In the genomic region with DNA sequence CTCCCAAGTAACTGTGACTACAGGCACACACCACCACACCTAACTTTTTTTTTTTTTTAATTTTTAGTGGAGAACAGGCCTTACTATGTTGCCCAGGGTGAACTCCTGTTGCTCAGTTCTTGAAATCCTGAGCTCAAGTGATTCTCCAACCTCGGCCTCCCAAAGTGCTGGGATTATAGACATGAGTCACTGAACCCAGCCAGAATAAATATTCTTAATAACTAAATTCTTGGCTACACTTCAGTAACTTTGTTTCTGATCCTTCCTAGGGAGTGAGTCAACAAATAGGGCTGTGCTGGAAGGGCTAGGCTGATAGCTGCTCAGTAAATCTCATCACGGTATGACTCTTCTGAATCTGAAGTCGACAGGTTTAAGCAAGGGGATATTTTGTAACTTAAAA, we compare ENCODE assay signal across 14 cellular contexts. TPM values are rescaled to one million over a fixed set of nuclear protein-coding genes. Genes with fewer than 3 reads are reported as not detected.
DNase-seq lines count a peak whose midpoint lies in the region; ATAC-seq and TF ChIP-seq lines count a peak whose summit lies in the region.
"Had no signal": no experiment of that assay in that cellular context is flagged by ENCODE, and none has a peak within 500 bp of the region (broad histone marks: within the 10 kb centered on the region; RNA-seq: fewer than 3 reads in every experiment).

No MANE protein-coding gene starts in this region.

- no peak for TF ChIP-seq CTCF in fibroblast of mammary gland (conservative IDR thresholded peaks at IDR 0.05; ENCODE audit: control insufficient read depth, insufficient read depth, low read depth, low read length)

- no peaks in the 10 kb centered on the region for H3K4me1 Mint-ChIP-seq in effector memory CD8-positive, alpha-beta T cell (ENCODE audit: low read depth in 2 of 2)

- H3K4me3 ChIP-seq in SJCRH30: no peak overlapping the region
- no peak overlapping the region for H3K4me3 ChIP-seq in fibroblast of mammary gland (ENCODE audit: control insufficient read depth, low read depth, low read length)
- H3K4me3 ChIP-seq: heart right ventricle had no signal

- no peaks in the 10 kb centered on the region for H3K36me3 Mint-ChIP-seq in effector memory CD8-positive, alpha-beta T cell (ENCODE audit: insufficient read depth)
- H3K36me3 Mint-ChIP-seq: activated naive CD8-positive, alpha-beta T cell treated with anti-CD3 and anti-CD28 coated beads for 36 hours had no signal

- DNase-seq in EL (peak; percentile 91), SJCRH30 (peak; percentile 8 to 14), fibroblast of mammary gland (ENCODE audit: low read depth) (peak; percentile 92), sciatic nerve (ENCODE audit: low spot score) (no peak), NCI-H1417 (lab: John Stamatoyannopoulos, UW) (no peak)
- DNase-seq in stimulated activated CD8-positive, alpha-beta memory T cell treated with anti-CD3 and anti-CD28 coated beads, Interleukin-4, amount 100 ng/mL, for 48 hours: no peak
- no peak for DNase-seq in effector memory CD8-positive, alpha-beta T cell
- DNase-seq: activated CD4-positive, alpha-beta T cell treated with anti-CD3 and anti-CD28 coated beads, Interleukin-2, amount 50 U/mL, for 1 hour; activated naive CD8-positive, alpha-beta T cell treated with anti-CD3 and anti-CD28 coated beads for 36 hours; heart right ventricle; NCI-H2107; SIG-M5; stimulated activated CD4-positive, alpha-beta T cell treated with anti-CD3 and anti-CD28 coated beads, Interleukin-1b, Interleukin-23, amount 100 ng/mL, for 48 hours had no signal

- ATAC-seq in sciatic nerve: peak; percentile 56
- no peak for ATAC-seq in HG02981 (IDR thresholded peaks at IDR 0.05; ENCODE audit: unreplicated experiment)
- no peak for ATAC-seq in effector memory CD8-positive, alpha-beta T cell (replicated peaks)

- no peaks in the 10 kb centered on the region for H3K27me3 ChIP-seq in SJCRH30
- H3K27me3 ChIP-seq: heart right ventricle had no signal

- no peaks in the 10 kb centered on the region for H3K9me3 Mint-ChIP-seq in effector memory CD8-positive, alpha-beta T cell
- H3K9me3 Mint-ChIP-seq: activated naive CD8-positive, alpha-beta T cell treated with anti-CD3 and anti-CD28 coated beads for 36 hours had no signal

- H3K27me3 Mint-ChIP-seq in effector memory CD8-positive, alpha-beta T cell: no peaks in the 10 kb centered on the region

- no peak overlapping the region for H3K27ac ChIP-seq in SJCRH30
- H3K27ac ChIP-seq: heart right ventricle had no signal

- 0 out of 2 replicates have a peak, but pooled peaks cover 2% of the 10 kb centered on the region for H3K4me1 ChIP-seq in SJCRH30

- no peaks in the 10 kb centered on the region for H3K36me3 ChIP-seq in SJCRH30
- H3K36me3 ChIP-seq: heart right ventricle had no signal

- no peak overlapping the region for H3K4me3 Mint-ChIP-seq in effector memory CD8-positive, alpha-beta T cell
- H3K4me3 Mint-ChIP-seq: activated naive CD8-positive, alpha-beta T cell treated with anti-CD3 and anti-CD28 coated beads for 36 hours had no signal

- intact Hi-C loops in sciatic nerve (cut with DNase I): no loop called here

- H3K9me3 ChIP-seq in SJCRH30 (replicated peaks): no peaks in the 10 kb centered on the region
- H3K9me3 ChIP-seq: heart right ventricle had no signal

- H3K27ac Mint-ChIP-seq in effector memory CD8-positive, alpha-beta T cell: no peak overlapping the region
- H3K27ac Mint-ChIP-seq: activated naive CD8-positive, alpha-beta T cell treated with anti-CD3 and anti-CD28 coated beads for 36 hours had no signal

RNA-seq across cellular contexts. Expression of a gene that starts 56.6 kb away (rescaled TPM):
- total RNA-seq in SJCRH30 (2014; rRNA removed; shearing (Covaris generic)): 31.5 and 36.5 TPM in 2 replicates
- 18.9 TPM for total RNA-seq in sciatic nerve
- total RNA-seq: activated naive CD8-positive, alpha-beta T cell treated with anti-CD3 and anti-CD28 coated beads for 36 hours had no signal

Comparison
In these comparisons a context has a peak if more than half of its experiments do, and no peak if none do; other contexts are left out.
1. DNase-seq: peak in EL (single experiment), SJCRH30 (2 of 2) and fibroblast of mammary gland (single experiment); none in sciatic nerve (single experiment), stimulated activated CD8-positive, alpha-beta memory T cell treated with anti-CD3 and anti-CD28 coated beads, Interleukin-4, amount 100 ng/mL, for 48 hours (single experiment), NCI-H1417 (0 of 3) and effector memory CD8-positive, alpha-beta T cell (0 of 3).